In the genomic region with DNA sequence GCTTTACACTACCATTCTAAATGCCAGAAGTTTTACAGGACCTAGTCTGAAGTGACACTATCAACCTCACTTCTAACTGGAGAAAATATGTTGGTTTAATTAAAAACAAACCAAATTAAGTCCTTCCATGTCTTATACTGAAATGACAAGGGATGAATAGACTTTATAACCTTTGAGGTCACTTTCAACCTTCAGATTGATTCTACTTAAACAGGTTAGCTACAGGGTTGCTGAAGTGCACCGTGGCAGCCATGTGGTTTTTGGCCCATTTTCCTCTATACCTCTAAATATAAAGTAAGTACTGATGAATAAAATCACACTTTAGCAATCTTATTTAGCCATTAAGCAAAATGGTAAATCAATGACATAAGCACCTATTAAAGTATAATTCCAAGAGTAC, we compare ENCODE assay signal across 9 cellular contexts. TPM values are rescaled to one million over a fixed set of nuclear protein-coding genes. Genes with fewer than 3 reads are reported as not detected.
DNase-seq lines count a peak whose midpoint lies in the region; ATAC-seq and TF ChIP-seq lines count a peak whose summit lies in the region.
"Had no signal": no experiment of that assay in that cellular context is flagged by ENCODE, and none has a peak within 500 bp of the region (broad histone marks: within the 10 kb centered on the region; RNA-seq: fewer than 3 reads in every experiment).

No MANE protein-coding gene starts in this region.

- ATAC-seq in Right ventricle myocardium inferior = no peak
- ATAC-seq in central memory CD8-positive, alpha-beta T cell (replicated peaks; ENCODE audit: extremely low read depth, poor library complexity, severe bottlenecking) = no peak

- H3K9me3 ChIP-seq in left ventricle myocardium inferior (replicated peaks) = no peaks in the 10 kb centered on the region
- no peaks in the 10 kb centered on the region for H3K9me3 ChIP-seq in mucosa of stomach (ENCODE audit: control insufficient read depth, low read length)
- H3K9me3 ChIP-seq in vagina = no peaks in the 10 kb centered on the region

- H3K4me1 ChIP-seq in left ventricle myocardium inferior (peaks cover 94% of the 10 kb centered on the region), mucosa of stomach (ENCODE audit: control insufficient read depth, insufficient read depth, low read length) (peaks cover 41% of the 10 kb centered on the region), vagina (peaks cover 73% of the 10 kb centered on the region)

- no peak for DNase-seq in left ventricle myocardium inferior
- DNase-seq in Right ventricle myocardium inferior (ENCODE audit: missing footprints) = no peak
- no peak for DNase-seq in central memory CD8-positive, alpha-beta T cell (ENCODE audit: low spot score in 2 of 2)
- DNase-seq in vagina (ENCODE audit: extremely low spot score in 2 of 2) = no peak
- DNase-seq in Kasumi-1 (lab: John Stamatoyannopoulos, UW) = no peak
- no peak for DNase-seq in putamen (ENCODE audit: low spot score)
- no peak for DNase-seq in erythroblast (lab: John Stamatoyannopoulos, UW)
- DNase-seq: stimulated activated CD4-positive, alpha-beta T cell treated with anti-CD3 and anti-CD28 coated beads, Interleukin-4, amount 100 ng/mL, for 1 hour had no signal

- peak overlapping the region; percentile 70 for H3K27ac Mint-ChIP-seq in central memory CD8-positive, alpha-beta T cell (ENCODE audit: low read depth)

- intact Hi-C loops in left ventricle myocardium inferior (cut with micrococcal nuclease) (loop anchor here (10.0 kb wide), 1 partner anchor 296 kb away; no protein-coding TSS in a partner anchor), Right ventricle myocardium inferior (cut with DNase I) (loop anchor here (5.0 kb wide), 2 partner anchors 101 to 161 kb away; a partner anchor contains a TSS), vagina (cut with DNase I) (no loop called here)

- H3K36me3 ChIP-seq in left ventricle myocardium inferior (peaks cover 74% of the 10 kb centered on the region), mucosa of stomach (ENCODE audit: control insufficient read depth, insufficient read depth, low read length) (peaks cover 9% of the 10 kb centered on the region), vagina (peaks cover 0 to 74% of the 10 kb centered on the region in 2 donors)

- no peaks in the 10 kb centered on the region for H3K27me3 Mint-ChIP-seq in central memory CD8-positive, alpha-beta T cell

- TF ChIP-seq POLR2A in vagina (IDR thresholded peaks at IDR 0.05) (no peak), erythroblast (IDR thresholded peaks at IDR 0.05; ENCODE audit: low read length) (no peak)

- H3K27me3 ChIP-seq in left ventricle myocardium inferior (ENCODE audit: low read depth) = no peaks in the 10 kb centered on the region
- no peaks in the 10 kb centered on the region for H3K27me3 ChIP-seq in mucosa of stomach (ENCODE audit: control insufficient read depth, insufficient read depth, low read length)
- H3K27me3 ChIP-seq in vagina = no peaks in the 10 kb centered on the region

- H3K27ac ChIP-seq in left ventricle myocardium inferior (replicated peaks) = peak overlapping the region; percentile 98
- peak overlapping the region; percentile 99 for H3K27ac ChIP-seq in vagina

- H3K9me3 Mint-ChIP-seq in central memory CD8-positive, alpha-beta T cell = no peaks in the 10 kb centered on the region

- peaks cover 57% of the 10 kb centered on the region for H3K4me1 Mint-ChIP-seq in central memory CD8-positive, alpha-beta T cell

- H3K4me3 Mint-ChIP-seq in central memory CD8-positive, alpha-beta T cell = peak overlapping the region; percentile 6

- peak overlapping the region; percentile 95 for H3K9ac ChIP-seq in mucosa of stomach (ENCODE audit: low read length)

- TF ChIP-seq CTCF in left ventricle myocardium inferior (IDR thresholded peaks at IDR 0.05; ENCODE audit: borderline replicate concordance) (no peak), vagina (IDR thresholded peaks at IDR 0.05) (no peak)

- peak overlapping the region; percentile 94 for H3K4me3 ChIP-seq in left ventricle myocardium inferior
- H3K4me3 ChIP-seq in mucosa of stomach (ENCODE audit: low read length) = no peak overlapping the region
- peak overlapping the region; percentile 76 to 88 for H3K4me3 ChIP-seq in vagina

- peaks cover 86% of the 10 kb centered on the region for H3K36me3 Mint-ChIP-seq in central memory CD8-positive, alpha-beta T cell (ENCODE audit: insufficient read depth)

RNA-seq across cellular contexts. Expression of a gene that starts 3.9 kb away (rescaled TPM):
- total RNA-seq in left ventricle myocardium inferior (129 TPM), Right ventricle myocardium inferior (161 TPM), vagina (352 TPM)
